ENCODE assay signal across 5 cellular contexts in the genomic region with DNA sequence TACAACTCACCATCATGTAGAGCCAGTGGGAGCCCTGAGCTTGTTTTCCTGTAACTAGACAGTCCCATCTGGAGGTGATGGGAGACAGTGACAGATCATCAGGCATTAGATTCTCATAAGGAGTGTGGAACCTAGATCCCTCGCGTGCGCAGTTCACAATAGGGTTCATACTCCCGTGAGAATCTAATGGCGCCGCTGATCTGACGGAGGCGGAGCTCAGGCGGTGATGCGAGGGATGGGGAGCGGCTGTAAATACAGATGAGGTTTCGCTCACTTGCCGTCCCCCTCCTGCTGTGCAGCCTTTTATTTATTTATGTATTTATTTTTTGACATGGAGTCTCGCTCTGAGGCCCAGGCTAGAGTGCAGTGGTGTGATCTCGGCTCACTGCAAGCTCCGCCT.
"Had no signal": no experiment of that assay in that cellular context is flagged by ENCODE, and none has a peak within 500 bp of the region (broad histone marks: within the 10 kb centered on the region; RNA-seq: fewer than 3 reads in every experiment).

No MANE protein-coding gene starts in this region.

- ATAC-seq: K562 had no signal

- H3K27me3 Mint-ChIP-seq: IgD-negative memory B cell had no signal

- H3K27ac ChIP-seq: HL-60 had no signal

- DNase-seq: IMR-90, KBM-7 had no signal

- H3K9me3 Mint-ChIP-seq: IgD-negative memory B cell had no signal

- H3K4me3 Mint-ChIP-seq: IgD-negative memory B cell had no signal

- H3K4me3 ChIP-seq: K562 had no signal
